16 cellular contexts compared by ENCODE assay signal in genomic region chr1:43524804-43525203, GRCh38. TPM values are rescaled to one million over a fixed set of nuclear protein-coding genes. Genes with fewer than 3 reads are reported as not detected.
A peak's percentile ranks its signal among the peaks of the same experiment; 100 is the strongest.
DNase-seq lines count a peak whose midpoint lies in the region; ATAC-seq and TF ChIP-seq lines count a peak whose summit lies in the region.
"Had no signal": no experiment of that assay in that cellular context is flagged by ENCODE, and none has a peak within 500 bp of the region (broad histone marks: within the 10 kb centered on the region; RNA-seq: fewer than 3 reads in every experiment).

No MANE protein-coding gene starts in this region.

- no peak overlapping the region for H3K27ac ChIP-seq in HCT116 (ENCODE audit: low read depth, low read length)
- H3K27ac ChIP-seq: cardiac muscle cell, KMS-11, skin epidermis had no signal

- H3K9me3 ChIP-seq in HCT116 (ENCODE audit: control insufficient read depth in 1 of 2, insufficient read depth in 1 of 2, low read depth in 1 of 2, low read length in 2 of 2) = no peaks in the 10 kb centered on the region

- RAD21 ChIA-PET in HCT116 (lab: Charles Lee; ENCODE audit: low non-redundant PET in 1 of 2, low total read pairs in 2 of 2, uncharacterized antibody in 2 of 2, unreplicated experiment in 2 of 2) = no interaction called here

- H3K27me3 ChIP-seq in HCT116 (ENCODE audit: insufficient read depth, low read length) = no peaks in the 10 kb centered on the region
- H3K27me3 ChIP-seq: cardiac muscle cell had no signal

- DNase-seq in COLO668 (lab: John Stamatoyannopoulos, UW; ENCODE audit: unreplicated experiment) (peak; percentile 81), HCT116 (ENCODE audit: low read depth, low spot score) (no peak), NCI-H510A treated with DMSO at 0.1 percent for 48 hours (lab: John Stamatoyannopoulos, UW) (peak; percentile 98), erythroblast (lab: John Stamatoyannopoulos, UW) (peak; percentile 93 to 95), occipital lobe (lab: John Stamatoyannopoulos, UW) (no peak), GM10248 (ENCODE audit: extremely low spot score) (no peak)
- DNase-seq: effector CD8-positive, alpha-beta T cell; H9; natural killer cell; NCI-H1092 treated with DMSO at 0.1 percent for 48 hours; T-cell had no signal

- H3K36me3 ChIP-seq in HCT116 (ENCODE audit: control insufficient read depth in 1 of 2, insufficient read depth in 2 of 2, low read length in 2 of 2) = no peaks in the 10 kb centered on the region
- H3K36me3 ChIP-seq: cardiac muscle cell had no signal

- POLR2A ChIA-PET in HCT116 (lab: Charles Lee) (interaction anchor here (1.6 to 2.0 kb wide), 2 partner anchors 126 to 410 kb away, joined by 6 read pairs; partner anchors contain the start of gene KDM4A), GM10248 (lab: Yijun Ruan, JAX) (no interaction called here)

- TF ChIP-seq CTCF in HCT116 (IDR thresholded peaks at IDR 0.05 in 2 of 3, conservative IDR thresholded peaks at IDR 0.05 in 1 of 3; ENCODE audit: borderline replicate concordance in 1 of 3, insufficient read depth in 1 of 3, low read depth in 2 of 3, low read length in 2 of 3) (no peak), GM10248 (IDR thresholded peaks at IDR 0.05; ENCODE audit: control extremely low read depth, extremely low read depth, low read depth, missing control alignments) (no peak)

- H3K4me1 ChIP-seq in HCT116 (ENCODE audit: control insufficient read depth in 1 of 2, insufficient read depth in 2 of 2, low read length in 2 of 2) = peaks cover 28 to 73% of the 10 kb centered on the region in 2 experiments

- no peaks in the 10 kb centered on the region for H3K9me2 ChIP-seq in HCT116 (ENCODE audit: insufficient read depth)

- no peak for TF ChIP-seq RAD21 in HCT116 (IDR thresholded peaks at IDR 0.05; ENCODE audit: low read depth)

- H4K20me1 ChIP-seq in HCT116 (ENCODE audit: insufficient read depth) = no peaks in the 10 kb centered on the region

- no peaks in the 10 kb centered on the region; the same call in 1 of the 2 replicates for H3K79me2 ChIP-seq in HCT116 (ENCODE audit: insufficient read depth, low read length)

- no peak overlapping the region for H3K9ac ChIP-seq in HCT116 (ENCODE audit: low read length)
- H3K9ac ChIP-seq: KMS-11 had no signal

- no peak for ATAC-seq in HCT116
- no peak for ATAC-seq in HG03520 (IDR thresholded peaks at IDR 0.05; ENCODE audit: unreplicated experiment)
- ATAC-seq in activated CD4-positive, CD25-positive, alpha-beta regulatory T cell treated with anti-CD3 and anti-CD28 coated beads, Interleukin-2, amount 50 U/mL, for 24 hours = no peak
- ATAC-seq: natural killer cell, T-cell had no signal

- intact Hi-C loops in HCT116 (cut with micrococcal nuclease) = loop anchor here (5.0 to 10.0 kb wide), 3 partner anchors 237 to 407 kb away; partner anchors contain the start of gene ARTN

- no TSS peak for BruUV-seq in HCT116 (replicated peaks; lab: Mats Ljungman, UMichigan)

- CTCF ChIA-PET in HCT116 (lab: Charles Lee) (interaction anchor here (1.0 kb wide), 1 partner anchor 410 kb away, joined by 4 read pairs; no protein-coding TSS in a partner anchor), GM10248 (lab: Yijun Ruan, JAX) (interaction anchor here (0.7 to 4.1 kb wide), 5 partner anchors 12 to 511 kb away, joined by 3 to 29 read pairs (median 3); partner anchors contain the start of gene ARTN)

- peak overlapping the region; percentile 67 for H3K4me2 ChIP-seq in HCT116 (ENCODE audit: low read length)
- H3K4me2 ChIP-seq: KMS-11 had no signal

- no peak overlapping the region for H2AFZ ChIP-seq in HCT116 (ENCODE audit: low read depth, low read length, poor library complexity, severe bottlenecking)

- H3K4me3 ChIP-seq in HCT116 (replicated peaks in 1 of 2; ENCODE audit: low read depth in 1 of 2, low read length in 2 of 2) = no peak overlapping the region
- H3K4me3 ChIP-seq: cardiac muscle cell, skin epidermis had no signal

- TF ChIP-seq POLR2A in HCT116 (IDR thresholded peaks at IDR 0.05; ENCODE audit: borderline replicate concordance, extremely low read depth, insufficient read depth, insufficient read length) = no peak
- peak; percentile 27 for TF ChIP-seq POLR2A in erythroblast (IDR thresholded peaks at IDR 0.05; ENCODE audit: low read length)

TF ChIP-seq in HCT116, 20 proteins besides CTCF, POLR2A, EP300 and RAD21:
- TF ChIP-seq EZH2 (IDR thresholded peaks at IDR 0.05) = no peak
- no peak for TF ChIP-seq REST (IDR thresholded peaks at IDR 0.05; ENCODE audit: low read depth)
- no peak for TF ChIP-seq ZNF274 (IDR thresholded peaks at IDR 0.05; ENCODE audit: low read depth, low read length)
- no peak for TF ChIP-seq JUND (IDR thresholded peaks at IDR 0.05)
- TF ChIP-seq CBX3 (IDR thresholded peaks at IDR 0.05; ENCODE audit: low read depth) = no peak
- no peak for TF ChIP-seq SRF (IDR thresholded peaks at IDR 0.05; ENCODE audit: low read depth)
- no peak for TF ChIP-seq FOSL1 (IDR thresholded peaks at IDR 0.05; ENCODE audit: low read depth)
- TF ChIP-seq ATF3 (IDR thresholded peaks at IDR 0.05) = no peak
- TF ChIP-seq SP1 (IDR thresholded peaks at IDR 0.05; ENCODE audit: low read depth) = no peak
- no peak for TF ChIP-seq EGR1 (IDR thresholded peaks at IDR 0.05; ENCODE audit: low read depth)
- TF ChIP-seq CEBPB (IDR thresholded peaks at IDR 0.05; ENCODE audit: low read depth) = no peak
TF ChIP-seq in HCT116: peak in this region for 0.

RNA-seq across cellular contexts. Expression of gene PTPRF, which starts 5.9 kb away (rescaled TPM):
- 224 TPM for total RNA-seq in HCT116 (2021; ENCODE audit: unreplicated experiment)
- 217 and 285 TPM in 2 replicates for polyA plus RNA-seq in HCT116 (2012)
- total RNA-seq in occipital lobe = 37.6 TPM

Comparison
In these comparisons a context has a peak if more than half of its experiments do, and no peak if none do; other contexts are left out.
1. DNase-seq: peak in COLO668 (single experiment), NCI-H510A treated with DMSO at 0.1 percent for 48 hours (single experiment) and erythroblast (2 of 2); none in HCT116 (single experiment), occipital lobe (single experiment) and GM10248 (single experiment).